1 cellular context compared by ENCODE assay signal in the genomic region with DNA sequence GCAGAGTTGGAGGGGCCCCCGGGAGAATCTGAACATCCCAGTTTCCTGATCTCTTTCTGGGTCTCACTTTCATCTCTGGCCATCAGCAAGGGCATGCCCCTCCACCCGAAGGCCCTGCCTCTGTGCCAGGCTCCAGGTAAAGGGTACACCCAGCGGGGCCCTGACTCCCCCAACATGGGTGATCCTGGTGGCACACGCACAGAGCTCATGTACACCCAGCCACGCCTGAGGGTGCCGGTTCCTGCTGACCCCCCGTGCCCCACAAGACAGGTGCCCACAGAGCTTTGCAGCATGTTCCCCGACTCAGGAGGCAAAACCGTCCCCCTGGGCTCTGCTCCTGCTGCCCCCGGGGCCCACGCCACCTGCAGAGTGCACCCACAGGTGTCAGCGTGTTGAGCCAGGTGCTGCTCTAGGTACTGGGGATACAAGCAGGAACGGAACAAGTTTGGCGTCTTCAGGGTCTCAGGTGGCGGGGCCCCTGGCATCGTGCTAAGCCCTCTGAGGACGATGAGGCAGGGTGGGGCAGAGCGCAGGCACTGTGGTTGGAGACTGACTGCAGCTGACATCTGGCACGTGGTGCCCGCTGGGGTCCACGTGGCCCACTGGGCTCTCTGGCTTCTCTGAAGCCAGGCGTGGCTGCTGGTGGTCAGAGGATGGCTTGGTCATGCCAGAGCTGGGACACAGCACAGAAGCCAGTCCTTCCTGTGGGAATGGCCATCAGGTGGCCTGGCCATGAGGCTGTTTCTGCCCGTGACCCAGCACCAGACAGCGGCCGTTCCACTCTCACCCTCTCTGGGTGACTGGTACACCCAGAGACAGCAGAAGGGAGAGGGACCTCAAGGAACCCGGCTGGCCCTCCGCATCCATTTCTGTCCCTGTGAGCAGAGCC.
TF ChIP-seq lines count a peak whose summit lies in the region.

No MANE protein-coding gene starts in this region.

TF ChIP-seq in SK-N-SH, 30 proteins besides CTCF, POLR2A, EP300 and RAD21 (continued from another document):
- TF ChIP-seq SIN3A (IDR thresholded peaks at IDR 0.05; ENCODE audit: borderline replicate concordance, low read depth, low read length) (no peak), RFX5 (IDR thresholded peaks at IDR 0.05; ENCODE audit: low read length) (no peak), RCOR1 (IDR thresholded peaks at IDR 0.05; ENCODE audit: low read length) (no peak), NFIC (IDR thresholded peaks at IDR 0.05; ENCODE audit: borderline replicate concordance) (no peak)
- TF ChIP-seq, protein P1, sequence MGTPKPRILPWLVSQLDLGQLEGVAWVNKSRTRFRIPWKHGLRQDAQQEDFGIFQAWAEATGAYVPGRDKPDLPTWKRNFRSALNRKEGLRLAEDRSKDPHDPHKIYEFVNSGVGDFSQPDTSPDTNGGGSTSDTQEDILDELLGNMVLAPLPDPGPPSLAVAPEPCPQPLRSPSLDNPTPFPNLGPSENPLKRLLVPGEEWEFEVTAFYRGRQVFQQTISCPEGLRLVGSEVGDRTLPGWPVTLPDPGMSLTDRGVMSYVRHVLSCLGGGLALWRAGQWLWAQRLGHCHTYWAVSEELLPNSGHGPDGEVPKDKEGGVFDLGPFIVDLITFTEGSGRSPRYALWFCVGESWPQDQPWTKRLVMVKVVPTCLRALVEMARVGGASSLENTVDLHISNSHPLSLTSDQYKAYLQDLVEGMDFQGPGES (IDR thresholded peaks at IDR 0.05; ENCODE audit: low read depth, low read length) = no peak
TF ChIP-seq in SK-N-SH: peak in this region for 0.
